Comparison of ENCODE assay signal across 19 cellular contexts in genomic region chr15:29070471-29071192, GRCh38.
A peak's percentile ranks its signal among the peaks of the same experiment; 100 is the strongest.
DNase-seq lines count a peak whose midpoint lies in the region; ATAC-seq and TF ChIP-seq lines count a peak whose summit lies in the region.
"Had no signal": no experiment of that assay in that cellular context is flagged by ENCODE, and none has a peak within 500 bp of the region (broad histone marks: within the 10 kb centered on the region; RNA-seq: fewer than 3 reads in every experiment).

No MANE protein-coding gene starts in this region.

- H3K9me2 ChIP-seq in GM23338 (ENCODE audit: insufficient read depth): peaks cover 5% of the 10 kb centered on the region; the same call in 1 of the 2 replicates

- H3K27me3 ChIP-seq in GM23338 (ENCODE audit: insufficient read depth) (no peaks in the 10 kb centered on the region), heart left ventricle (no peaks in the 10 kb centered on the region)
- H3K27me3 ChIP-seq: tibial artery had no signal

- H3K27ac ChIP-seq in GM23338 (ENCODE audit: low read depth) (no peak overlapping the region), heart left ventricle (no peak overlapping the region)
- H3K27ac ChIP-seq: HL-60, tibial artery had no signal

- H3K79me2 ChIP-seq in GM23338 (replicated peaks; ENCODE audit: insufficient read depth): no peaks in the 10 kb centered on the region

- no peaks in the 10 kb centered on the region for H3K4me1 ChIP-seq in GM23338 (ENCODE audit: insufficient read depth)
- no peaks in the 10 kb centered on the region for H3K4me1 ChIP-seq in heart left ventricle
- H3K4me1 ChIP-seq: tibial artery had no signal

- TF ChIP-seq POLR2A in heart left ventricle (IDR thresholded peaks at IDR 0.05): no peak

- H3F3A ChIP-seq in GM23338 (replicated peaks; ENCODE audit: low read depth): no peaks in the 10 kb centered on the region

- H3K27me3 Mint-ChIP-seq in GM23338 (ENCODE audit: insufficient read depth, low read depth, poor library complexity) (peaks cover 7% of the 10 kb centered on the region), immature natural killer cell (ENCODE audit: low read depth in 3 of 3) (peaks cover 0 to 4% (median 2%) of the 10 kb centered on the region in 3 donors)
- H3K27me3 Mint-ChIP-seq: activated CD4-positive, alpha-beta memory T cell treated with anti-CD3 and anti-CD28 coated beads, Interleukin-2, amount 10 ng/mL, durations not matched to agents 7 days and 5 days had no signal

- H4K20me1 ChIP-seq in GM23338 (replicated peaks; ENCODE audit: insufficient read depth): no peaks in the 10 kb centered on the region

- no peak overlapping the region for H3K4me3 ChIP-seq in GM23338
- no peak overlapping the region for H3K4me3 ChIP-seq in heart left ventricle
- H3K4me3 ChIP-seq: tibial artery had no signal

- no peak overlapping the region for H3K4me3 Mint-ChIP-seq in GM23338
- H3K4me3 Mint-ChIP-seq in immature natural killer cell: no peak overlapping the region
- H3K4me3 Mint-ChIP-seq: activated CD4-positive, alpha-beta memory T cell treated with anti-CD3 and anti-CD28 coated beads, Interleukin-2, amount 10 ng/mL, durations not matched to agents 7 days and 5 days; T-helper 1 cell treated with Interleukin-12 subunit alpha and Interleukin-12 subunit beta and Interleukin-4 antibody, amounts not matched to agents 30 μg/mL and 1 μg/mL, for 36 hours had no signal

- no peak overlapping the region for H3K4me2 ChIP-seq in GM23338

- no peak for ATAC-seq in GM23338
- ATAC-seq in heart left ventricle: no peak
- ATAC-seq: left colon had no signal

- H3K4me1 Mint-ChIP-seq in GM23338: peaks cover under 1% of the 10 kb centered on the region; the same call in 1 of the 3 replicates
- peaks cover 30 to 31% of the 10 kb centered on the region in 2 donors for H3K4me1 Mint-ChIP-seq in immature natural killer cell
- H3K4me1 Mint-ChIP-seq: activated CD4-positive, alpha-beta memory T cell treated with anti-CD3 and anti-CD28 coated beads, Interleukin-2, amount 10 ng/mL, durations not matched to agents 7 days and 5 days had no signal

- H3K9me3 ChIP-seq in heart left ventricle: peaks cover 0 to 11% (median 0%) of the 10 kb centered on the region in 12 donors

- intact Hi-C loops in heart left ventricle (cut with DNase I): no loop called here

- H3K27ac Mint-ChIP-seq in GM23338: peak overlapping the region; percentile 52; the same call in 1 of the 2 replicates
- peak overlapping the region in 4 of 6 donors; percentile 14 to 51 (median 42) for H3K27ac Mint-ChIP-seq in immature natural killer cell
- H3K27ac Mint-ChIP-seq: activated CD4-positive, alpha-beta memory T cell treated with anti-CD3 and anti-CD28 coated beads, Interleukin-2, amount 10 ng/mL, durations not matched to agents 7 days and 5 days; T-helper 1 cell treated with Interleukin-12 subunit alpha and Interleukin-12 subunit beta and Interleukin-4 antibody, amounts not matched to agents 30 μg/mL and 1 μg/mL, for 36 hours had no signal

- no peak overlapping the region for H2AFZ ChIP-seq in GM23338

- H3K9me3 Mint-ChIP-seq in GM23338 (peaks cover 11% of the 10 kb centered on the region), immature natural killer cell (no peaks in the 10 kb centered on the region)
- H3K9me3 Mint-ChIP-seq: T-helper 1 cell treated with Interleukin-12 subunit alpha and Interleukin-12 subunit beta and Interleukin-4 antibody, amounts not matched to agents 30 μg/mL and 1 μg/mL, for 36 hours had no signal

- peaks cover 4% of the 10 kb centered on the region for H3K36me3 Mint-ChIP-seq in GM23338 (ENCODE audit: low read depth)
- H3K36me3 Mint-ChIP-seq in immature natural killer cell: peaks cover 0 to 28% (median 3%) of the 10 kb centered on the region in 3 donors

- H3K36me3 ChIP-seq in GM23338 (ENCODE audit: insufficient read depth) (no peaks in the 10 kb centered on the region), heart left ventricle (no peaks in the 10 kb centered on the region)
- H3K36me3 ChIP-seq: tibial artery had no signal

- DNase-seq in GM23338 (ENCODE audit: low spot score) (no peak), astrocyte of the hippocampus (ENCODE audit: low read depth, low spot score) (peak; percentile 46), immature natural killer cell (no peak), putamen (ENCODE audit: low spot score) (peak; percentile 82), DMS79 (lab: John Stamatoyannopoulos, UW) (no peak), COLO829 (ENCODE audit: low spot score) (no peak), SHP77 (lab: John Stamatoyannopoulos, UW) (no peak), heart left ventricle (no peak)
- DNase-seq: activated CD4-positive, alpha-beta memory T cell treated with anti-CD3 and anti-CD28 coated beads, Interleukin-2, amount 10 ng/mL, durations not matched to agents 7 days and 5 days; activated naive CD4-positive, alpha-beta T cell; activated T-cell treated with anti-CD3 and anti-CD28 coated beads, Interleukin-2, amount 50 U/mL, for 1 hour; aorta; DND-41; left colon; MM.1S; NCI-H526; tibial artery had no signal

- no peak for TF ChIP-seq CTCF in GM23338 (conservative IDR thresholded peaks at IDR 0.05; ENCODE audit: low read depth in 2 of 2)
- TF ChIP-seq CTCF in heart left ventricle (IDR thresholded peaks at IDR 0.05): no peak

- WGBS in heart left ventricle, 4 donors: 54 to 59% (median 58%) methylated on average over 16 to 17 of the region's 17 CpGs

TF ChIP-seq in GM23338, 12 proteins besides CTCF, POLR2A, EP300 and RAD21 (continues in another document):
- TF ChIP-seq ZNF462 (CRISPR knock-in tag; IDR thresholded peaks at IDR 0.05): no peak
- no peak for TF ChIP-seq ZNF114 (CRISPR knock-in tag; IDR thresholded peaks at IDR 0.05)
- TF ChIP-seq JUNB (IDR thresholded peaks at IDR 0.05; ENCODE audit: unreplicated experiment): no peak

Comparison
In these comparisons a context has a peak if more than half of its experiments do, and no peak if none do; other contexts are left out.
1. DNase-seq: peak in astrocyte of the hippocampus (single experiment) and putamen (single experiment); none in GM23338 (single experiment), immature natural killer cell (0 of 3), DMS79 (single experiment), COLO829 (single experiment), SHP77 (0 of 2) and heart left ventricle (0 of 5).